22 cellular contexts compared by ENCODE assay signal in genomic region chr2:242004902-242005230, GRCh38.
"Had no signal": no experiment of that assay in that cellular context is flagged by ENCODE, and none has a peak within 500 bp of the region (broad histone marks: within the 10 kb centered on the region; RNA-seq: fewer than 3 reads in every experiment).

No MANE protein-coding gene starts in this region.

- H3K4me3 ChIP-seq: MG63, SJSA1, SK-N-MC had no signal

- H3K9me3 ChIP-seq: MG63, SJSA1 had no signal

- FAIRE-seq: HTR-8/SVneo, RCC 7860 had no signal

- H3K4me1 ChIP-seq: SJSA1 had no signal

- H3K27ac ChIP-seq: HL-60, SJSA1, SK-N-MC had no signal

- DNase-seq: KBM-7, MG63, NCI-H1092, NCI-H1105 treated with DMSO at 0.1 percent for 48 hours, NCI-H1417 treated with DMSO at 0.1 percent for 48 hours, NCI-H146, NCI-H1694 treated with DMSO at 0.1 percent for 48 hours, NCI-H1930, NCI-H2081, NCI-H2107, NCI-H2227 treated with DMSO at 0.1 percent for 48 hours, NCI-H524, NCI-H526 treated with DMSO at 0.1 percent for 48 hours, NCI-H774, Right ventricle myocardium superior, RPMI8226, SIG-M5 had no signal

- H3K36me3 ChIP-seq: MG63, SJSA1 had no signal
